Comparison of ENCODE assay signal across 14 cellular contexts in genomic region chr11:394858-395655, GRCh38. TPM values are rescaled to one million over a fixed set of nuclear protein-coding genes. Genes with fewer than 3 reads are reported as not detected.
DNase-seq lines count a peak whose midpoint lies in the region; ATAC-seq and TF ChIP-seq lines count a peak whose summit lies in the region.
"Had no signal": no experiment of that assay in that cellular context is flagged by ENCODE, and none has a peak within 500 bp of the region (broad histone marks: within the 10 kb centered on the region; RNA-seq: fewer than 3 reads in every experiment).

No MANE protein-coding gene starts in this region.

- WGBS in mesenchymal stem cell, result 85% methylated on average over 23 of the region's 25 CpGs

- POLR2A ChIA-PET in activated CD8-positive, alpha-beta T cell treated with anti-CD3 and anti-CD28 coated beads for 36 hours (lab: Charles Lee), result no interaction called here

- H3K23ac ChIP-seq in mesenchymal stem cell (ENCODE audit: low read length in 2 of 2), result no peak overlapping the region

- H3K9ac ChIP-seq in colonic mucosa (ENCODE audit: low read depth in 2 of 2, low read length in 2 of 2) (peak overlapping the region; percentile 73 to 86), mesenchymal stem cell (ENCODE audit: low read length) (peak overlapping the region; percentile 45)

- H3K9me3 ChIP-seq in colonic mucosa (no peaks in the 10 kb centered on the region), mesenchymal stem cell (ENCODE audit: control insufficient read depth, low read length) (no peaks in the 10 kb centered on the region)
- H3K9me3 ChIP-seq: gastroesophageal sphincter had no signal

- H4K8ac ChIP-seq in mesenchymal stem cell (ENCODE audit: low read length), result peak overlapping the region; percentile 78

- H3K27me3 Mint-ChIP-seq in type B pancreatic cell, result no peaks in the 10 kb centered on the region
- H3K27me3 Mint-ChIP-seq in activated CD8-positive, alpha-beta T cell treated with anti-CD3 and anti-CD28 coated beads for 36 hours, result peaks cover 5% of the 10 kb centered on the region

- H3K36me3 ChIP-seq in colonic mucosa (no peaks in the 10 kb centered on the region), mesenchymal stem cell (ENCODE audit: control insufficient read depth in 1 of 2, insufficient read depth in 2 of 2, low read depth in 1 of 2, low read length in 2 of 2) (peaks cover 0 to 26% of the 10 kb centered on the region in 2 experiments)
- H3K36me3 ChIP-seq: gastroesophageal sphincter had no signal

- H3K27ac Mint-ChIP-seq in type B pancreatic cell, result peak overlapping the region; percentile 83
- H3K27ac Mint-ChIP-seq in activated CD8-positive, alpha-beta T cell treated with anti-CD3 and anti-CD28 coated beads for 36 hours, result no peak overlapping the region

- no peaks in the 10 kb centered on the region for H3K36me3 Mint-ChIP-seq in type B pancreatic cell
- peaks cover 2% of the 10 kb centered on the region for H3K36me3 Mint-ChIP-seq in activated CD8-positive, alpha-beta T cell treated with anti-CD3 and anti-CD28 coated beads for 36 hours (ENCODE audit: low read depth)

- H2AK5ac ChIP-seq in mesenchymal stem cell (ENCODE audit: low read length, severe bottlenecking), result peak overlapping the region; percentile 34

- peaks cover 1% of the 10 kb centered on the region for H3K79me1 ChIP-seq in mesenchymal stem cell (replicated peaks; ENCODE audit: low read length, poor library complexity, severe bottlenecking)

- peak; percentile 59 for DNase-seq in DMS53 (lab: John Stamatoyannopoulos, UW)
- DNase-seq in DMS53 treated with DMSO at 0.1 percent for 48 hours (lab: John Stamatoyannopoulos, UW; ENCODE audit: unreplicated experiment), result no peak
- DNase-seq in colonic mucosa, result peak; percentile 26
- no peak for DNase-seq in mesenchymal stem cell
- DNase-seq in type B pancreatic cell (ENCODE audit: extremely low spot score, unreplicated experiment), result no peak
- DNase-seq in activated CD8-positive, alpha-beta T cell treated with anti-CD3 and anti-CD28 coated beads for 36 hours, result no peak
- DNase-seq: activated CD8-positive, alpha-beta memory T cell treated with anti-CD3 and anti-CD28 coated beads, Interleukin-2, amount 50 U/mL, for 4 hours; DMS 273 treated with DMSO at 0.1 percent for 48 hours; NCI-H1105; NCI-H524 treated with DMSO at 0.1 percent for 48 hours had no signal

- H2BK5ac ChIP-seq in mesenchymal stem cell (ENCODE audit: low read depth, low read length, poor library complexity, severe bottlenecking), result no peak overlapping the region

- peak overlapping the region; percentile 53 for H3K4me2 ChIP-seq in mesenchymal stem cell (ENCODE audit: low read length, poor library complexity, severe bottlenecking)

- peak overlapping the region; percentile 6 to 64 for H3K18ac ChIP-seq in mesenchymal stem cell (ENCODE audit: low read depth in 1 of 2, low read length in 2 of 2)

- H3K4ac ChIP-seq in mesenchymal stem cell (ENCODE audit: low read depth in 1 of 2, low read length in 2 of 2), result peak overlapping the region in 1 of 2 experiments; percentile 46

- peak overlapping the region; percentile 78 for H2BK120ac ChIP-seq in mesenchymal stem cell (ENCODE audit: low read depth, low read length)

- peak overlapping the region; percentile 70 for H2BK15ac ChIP-seq in mesenchymal stem cell (ENCODE audit: low read depth, poor library complexity, severe bottlenecking)

- H3K9me3 Mint-ChIP-seq in type B pancreatic cell, result no peaks in the 10 kb centered on the region
- H3K9me3 Mint-ChIP-seq in activated CD8-positive, alpha-beta T cell treated with anti-CD3 and anti-CD28 coated beads for 36 hours, result peaks cover 2% of the 10 kb centered on the region

- peak overlapping the region; percentile 88 for H4K91ac ChIP-seq in mesenchymal stem cell (ENCODE audit: low read length)

- peak overlapping the region in 1 of 2 experiments; percentile 55 for H2BK12ac ChIP-seq in mesenchymal stem cell (ENCODE audit: low read length in 2 of 2)

- ATAC-seq in GM21576 (IDR thresholded peaks at IDR 0.05; ENCODE audit: unreplicated experiment) (no peak), GM21360 (IDR thresholded peaks at IDR 0.05; ENCODE audit: unreplicated experiment) (no peak)
- no peak for ATAC-seq in activated CD8-positive, alpha-beta T cell treated with anti-CD3 and anti-CD28 coated beads for 36 hours
- ATAC-seq: gastroesophageal sphincter, left lobe of liver had no signal

- peaks cover 6% of the 10 kb centered on the region for H3K4me1 Mint-ChIP-seq in type B pancreatic cell (ENCODE audit: unreplicated experiment)
- H3K4me1 Mint-ChIP-seq in activated CD8-positive, alpha-beta T cell treated with anti-CD3 and anti-CD28 coated beads for 36 hours (ENCODE audit: low read depth), result peaks cover 7% of the 10 kb centered on the region

- peak overlapping the region in 1 of 2 experiments; percentile 29 for H3K14ac ChIP-seq in mesenchymal stem cell (ENCODE audit: low read length in 2 of 2)

- peak overlapping the region; percentile 79 for H3K4me3 ChIP-seq in colonic mucosa
- H3K4me3 ChIP-seq in mesenchymal stem cell (ENCODE audit: insufficient read depth in 1 of 2, low read depth in 1 of 2, low read length in 2 of 2), result peak overlapping the region; percentile 36 to 51
- H3K4me3 ChIP-seq: gastroesophageal sphincter had no signal

- H3K27me3 ChIP-seq in colonic mucosa (no peaks in the 10 kb centered on the region), mesenchymal stem cell (ENCODE audit: control insufficient read depth in 1 of 2, insufficient read depth in 1 of 2, low read length in 2 of 2) (no peaks in the 10 kb centered on the region)

- no peak overlapping the region for H2AFZ ChIP-seq in mesenchymal stem cell (ENCODE audit: low read depth, low read length)

- H3K27ac ChIP-seq in colonic mucosa (peak overlapping the region; percentile 90), mesenchymal stem cell (ENCODE audit: low read length, poor library complexity, severe bottlenecking) (no peak overlapping the region)
- H3K27ac ChIP-seq: gastroesophageal sphincter had no signal

- H3K4me1 ChIP-seq in colonic mucosa (no peaks in the 10 kb centered on the region), mesenchymal stem cell (ENCODE audit: control insufficient read depth, insufficient read depth, low read depth, low read length) (peaks cover 41% of the 10 kb centered on the region)

- CTCF ChIA-PET in activated CD8-positive, alpha-beta T cell treated with anti-CD3 and anti-CD28 coated beads for 36 hours (lab: Charles Lee), result interaction anchor here (1.7 kb wide), 1 partner anchor 54 kb away, joined by 4 read pairs; no protein-coding TSS in a partner anchor

- H3K4me3 Mint-ChIP-seq in type B pancreatic cell, result peak overlapping the region; percentile 94
- H3K4me3 Mint-ChIP-seq in activated CD8-positive, alpha-beta T cell treated with anti-CD3 and anti-CD28 coated beads for 36 hours, result no peak overlapping the region

- intact Hi-C loops in colonic mucosa (cut with DNase I), result no loop called here
- intact Hi-C loops in activated CD8-positive, alpha-beta T cell treated with anti-CD3 and anti-CD28 coated beads for 36 hours (cut with micrococcal nuclease), result no loop called here

- no peak for TF ChIP-seq CTCF in colonic mucosa (IDR thresholded peaks at IDR 0.05)
- TF ChIP-seq CTCF in type B pancreatic cell (conservative IDR thresholded peaks at IDR 0.05), result no peak
- TF ChIP-seq CTCF in activated CD8-positive, alpha-beta T cell treated with anti-CD3 and anti-CD28 coated beads for 36 hours (IDR thresholded peaks at IDR 0.05), result no peak

RNA-seq across cellular contexts. Expression of gene PKP3, which starts 1.0 kb away (rescaled TPM):
- total RNA-seq in colonic mucosa, result 100 to 1,000 TPM; 167 to 247 TPM
- 2.0 TPM for polyA plus RNA-seq in mesenchymal stem cell (2013, experiment 1 of 2)
- 1.4 TPM for polyA plus RNA-seq in mesenchymal stem cell (2013, experiment 2 of 2)
- total RNA-seq in type B pancreatic cell (ENCODE audit: low replicate concordance), result 51.6 and 156 TPM in 2 replicates
- total RNA-seq in activated CD8-positive, alpha-beta T cell treated with anti-CD3 and anti-CD28 coated beads for 36 hours, result under 1 TPM in 1 of 2 experiments, not detected in 1; 0.18 TPM

RNA-seq across cellular contexts. Expression of gene SIGIRR, which starts 19.7 kb away (rescaled TPM):
- total RNA-seq in colonic mucosa (100 to 1,000 TPM in 1 of 2 donors, 10 to 100 TPM in 1; 91.4 to 177 TPM), type B pancreatic cell (ENCODE audit: low replicate concordance) (36.2 and 44.0 TPM in 2 replicates)
- 36.5 TPM for polyA plus RNA-seq in mesenchymal stem cell (2013, experiment 1 of 2)
- polyA plus RNA-seq in mesenchymal stem cell (2013, experiment 2 of 2), result 37.3 TPM
- total RNA-seq in activated CD8-positive, alpha-beta T cell treated with anti-CD3 and anti-CD28 coated beads for 36 hours, result 10 to 100 TPM; 33.9 to 35.0 TPM

RNA-seq across cellular contexts. Expression of gene B4GALNT4, which starts 25.8 kb away (rescaled TPM):
- total RNA-seq in colonic mucosa (1 to 10 TPM; 1.6 to 2.0 TPM), type B pancreatic cell (ENCODE audit: low replicate concordance) (95.0 and 185 TPM in 2 replicates)
- polyA plus RNA-seq in mesenchymal stem cell (2013, experiment 1 of 2), result 17.0 TPM
- 15.3 TPM for polyA plus RNA-seq in mesenchymal stem cell (2013, experiment 2 of 2)
- total RNA-seq in activated CD8-positive, alpha-beta T cell treated with anti-CD3 and anti-CD28 coated beads for 36 hours, result 1 to 10 TPM; 1.5 to 3.4 TPM

RNA-seq across cellular contexts. Expression of gene ANO9, which starts 46.8 kb away (rescaled TPM):
- 100 to 1,000 TPM; 121 to 129 TPM for total RNA-seq in colonic mucosa
- not detected for polyA plus RNA-seq in mesenchymal stem cell (2013, experiment 1 of 2)
- 0.01 TPM for polyA plus RNA-seq in mesenchymal stem cell (2013, experiment 2 of 2)
- 25.3 and 66.6 TPM in 2 replicates for total RNA-seq in type B pancreatic cell (ENCODE audit: low replicate concordance)
- total RNA-seq in activated CD8-positive, alpha-beta T cell treated with anti-CD3 and anti-CD28 coated beads for 36 hours, result 10 to 100 TPM; 28.2 to 29.0 TPM

RNA-seq across cellular contexts. Expression of gene PTDSS2, which starts 55.0 kb away (rescaled TPM):
- total RNA-seq in colonic mucosa (10 to 100 TPM; 20.6 to 27.6 TPM), type B pancreatic cell (ENCODE audit: low replicate concordance) (33.6 and 46.9 TPM in 2 replicates)
- 25.0 TPM for polyA plus RNA-seq in mesenchymal stem cell (2013, experiment 1 of 2)
- 26.7 TPM for polyA plus RNA-seq in mesenchymal stem cell (2013, experiment 2 of 2)
- total RNA-seq in activated CD8-positive, alpha-beta T cell treated with anti-CD3 and anti-CD28 coated beads for 36 hours, result 10 to 100 TPM; 17.4 to 18.0 TPM

Comparison
In these comparisons a context has a peak if more than half of its experiments do, and no peak if none do; other contexts are left out.
1. DNase-seq: peak in DMS53 (single experiment) and colonic mucosa (single experiment); none in DMS53 treated with DMSO at 0.1 percent for 48 hours (single experiment), mesenchymal stem cell (single experiment), type B pancreatic cell (single experiment) and activated CD8-positive, alpha-beta T cell treated with anti-CD3 and anti-CD28 coated beads for 36 hours (single experiment).
2. RNA of gene PKP3, which starts 1.0 kb away (total RNA-seq): 167 to 247 TPM in colonic mucosa and 51.6 to 156 TPM in type B pancreatic cell; 0.18 TPM in activated CD8-positive, alpha-beta T cell treated with anti-CD3 and anti-CD28 coated beads for 36 hours; every median in the first group is over 10 times any median in the second.
3. RNA of gene B4GALNT4, which starts 25.8 kb away (total RNA-seq): 95.0 to 185 TPM in type B pancreatic cell; 1.5 to 3.4 TPM in activated CD8-positive, alpha-beta T cell treated with anti-CD3 and anti-CD28 coated beads for 36 hours and 1.6 to 2.0 TPM in colonic mucosa; every median in the first group is over 10 times any median in the second.